In genomic region chr2:216680951-216681629, GRCh38 we compare ENCODE assay signal across 26 cellular contexts. TPM values are rescaled to one million over a fixed set of nuclear protein-coding genes. Genes with fewer than 3 reads are reported as not detected.
DNase-seq lines count a peak whose midpoint lies in the region; ATAC-seq and TF ChIP-seq lines count a peak whose summit lies in the region.
"Had no signal": no experiment of that assay in that cellular context is flagged by ENCODE, and none has a peak within 500 bp of the region (broad histone marks: within the 10 kb centered on the region; RNA-seq: fewer than 3 reads in every experiment).

No MANE protein-coding gene starts in this region.

- no peaks in the 10 kb centered on the region for H3K27me3 Mint-ChIP-seq in chondrocyte (ENCODE audit: low read depth)

- ATAC-seq in right cardiac atrium, result no peak
- ATAC-seq: activated CD8-positive, alpha-beta memory T cell treated with anti-CD3 and anti-CD28 coated beads, Interleukin-2, amount 10 ng/mL, durations not matched to agents 7 days and 5 days; left colon; natural killer cell; stimulated activated memory B cell treated with anti-CD40 and anti-IgM and Interleukin-4, amounts not matched to agents 10 μg/mL and 1 μg/mL and 100 μg/mL, for 72 hours had no signal

- H3K36me3 Mint-ChIP-seq in chondrocyte (ENCODE audit: low read depth), result peaks cover 28% of the 10 kb centered on the region
- H3K36me3 Mint-ChIP-seq: activated CD8-positive, alpha-beta memory T cell treated with anti-CD3 and anti-CD28 coated beads, Interleukin-2, amount 10 ng/mL, durations not matched to agents 7 days and 5 days; activated naive CD4-positive, alpha-beta T cell treated with anti-CD3 and anti-CD28 coated beads, Interleukin-2, amount 10 ng/mL, durations not matched to agents 7 days and 5 days; CD4-positive, CD25-positive, alpha-beta regulatory T cell; natural killer cell; stimulated activated memory B cell treated with anti-CD40 and anti-IgM and Interleukin-4, amounts not matched to agents 10 μg/mL and 1 μg/mL and 100 μg/mL, for 72 hours had no signal

- intact Hi-C loops in right cardiac atrium (cut with DNase I), result loop anchor here in 3 of 4 donors (5.0 to 10.0 kb wide), 4 partner anchors 486 to 1034 kb away; no protein-coding TSS in a partner anchor
- intact Hi-C loops in posterior vena cava (cut with DNase I), result loop anchor here in 1 of 2 donors (5.0 kb wide), 1 partner anchor 1031 kb away; no protein-coding TSS in a partner anchor
- intact Hi-C loops in tibial artery (cut with DNase I; ENCODE audit: low total_unique reads), result no loop called here

- H3K4me1 ChIP-seq in right cardiac atrium (ENCODE audit: control insufficient read depth, insufficient read depth, low read length), result peaks cover 12% of the 10 kb centered on the region
- peaks cover 0 to 74% (median 70%) of the 10 kb centered on the region in 4 donors for H3K4me1 ChIP-seq in tibial artery
- H3K4me1 ChIP-seq: HAP-1 had no signal

- DNase-seq in chondrocyte (ENCODE audit: low spot score) (no peak), right cardiac atrium (peak in 1 of 3 donors; percentile 59), posterior vena cava (ENCODE audit: low spot score) (peak; percentile 47), tibial artery (peak in 1 of 2 donors; percentile 67), HuH-7 (ENCODE audit: low spot score) (no peak), NCI-H446 treated with DMSO at 0.1 percent for 48 hours (lab: John Stamatoyannopoulos, UW) (no peak)
- DNase-seq in central memory CD4-positive, alpha-beta T cell, result no peak
- DNase-seq: activated CD4-positive, alpha-beta T cell treated with anti-CD3 and anti-CD28 coated beads, Interleukin-2, amount 50 U/mL, for 1 hour; activated CD8-positive, alpha-beta memory T cell treated with anti-CD3 and anti-CD28 coated beads, Interleukin-2, amount 10 ng/mL, durations not matched to agents 7 days and 5 days; activated naive CD4-positive, alpha-beta T cell treated with anti-CD3 and anti-CD28 coated beads, Interleukin-2, amount 10 ng/mL, durations not matched to agents 7 days and 5 days; amniotic stem cell; caudate nucleus; CD4-positive, CD25-positive, alpha-beta regulatory T cell; EL; left colon; natural killer cell; NCI-H1092 treated with DMSO at 0.1 percent for 48 hours; NCI-H1930; NCI-H82; stimulated activated CD4-positive, alpha-beta T cell treated with anti-CD3 and anti-CD28 coated beads, Interleukin-2, amount 100 ng/mL, for 24 hours; T-helper 9 cell; WERI-Rb-1 had no signal

- H3K9me3 ChIP-seq in right cardiac atrium (ENCODE audit: control insufficient read depth, low read length), result no peaks in the 10 kb centered on the region
- H3K9me3 ChIP-seq in tibial artery, result no peaks in the 10 kb centered on the region
- H3K9me3 ChIP-seq: HAP-1 had no signal

- H3K4me3 ChIP-seq in right cardiac atrium (ENCODE audit: low read length), result no peak overlapping the region
- no peak overlapping the region for H3K4me3 ChIP-seq in tibial artery
- H3K4me3 ChIP-seq: HAP-1 had no signal

- no peak for TF ChIP-seq CTCF in chondrocyte (IDR thresholded peaks at IDR 0.05)
- no peak for TF ChIP-seq CTCF in tibial artery (IDR thresholded peaks at IDR 0.05)

- no peaks in the 10 kb centered on the region for H3K9me3 Mint-ChIP-seq in chondrocyte (ENCODE audit: low read depth)
- H3K9me3 Mint-ChIP-seq: activated naive CD4-positive, alpha-beta T cell treated with anti-CD3 and anti-CD28 coated beads, Interleukin-2, amount 10 ng/mL, durations not matched to agents 7 days and 5 days; activated T-helper 1 cell treated with anti-CD3 and anti-CD28 coated beads, Interleukin-12 subunit alpha, Interleukin-12 subunit beta, Interleukin-2, Interleukin-4 antibody, amounts not matched to agents 30 ng/mL and 10 ng/mL and 1 ng/mL, durations not matched to agents 14 hours and 24 hours and 36 hours; natural killer cell; stimulated activated memory B cell treated with anti-CD40 and anti-IgM and Interleukin-4, amounts not matched to agents 10 μg/mL and 1 μg/mL and 100 μg/mL, for 72 hours had no signal

- peaks cover 69% of the 10 kb centered on the region for H3K4me1 Mint-ChIP-seq in chondrocyte (ENCODE audit: low read depth)
- H3K4me1 Mint-ChIP-seq: stimulated activated memory B cell treated with anti-CD40 and anti-IgM and Interleukin-4, amounts not matched to agents 10 μg/mL and 1 μg/mL and 100 μg/mL, for 72 hours had no signal

- H3K27ac ChIP-seq in right cardiac atrium (ENCODE audit: low read length) (peak overlapping the region; percentile 84), tibial artery (peak overlapping the region; percentile 70 to 86)
- H3K27ac ChIP-seq: HL-60, WERI-Rb-1 had no signal

- H3K36me3 ChIP-seq in tibial artery, result peaks cover 24 to 37% (median 35%) of the 10 kb centered on the region in 3 donors
- H3K36me3 ChIP-seq: HAP-1, WERI-Rb-1 had no signal

- WGBS in right cardiac atrium, result 64% methylated on average over 10 of the region's 10 CpGs

- no peaks in the 10 kb centered on the region for H3K27me3 ChIP-seq in right cardiac atrium (ENCODE audit: control insufficient read depth, insufficient read depth)
- H3K27me3 ChIP-seq in tibial artery, result no peaks in the 10 kb centered on the region

- H3K4me3 Mint-ChIP-seq in chondrocyte (ENCODE audit: unreplicated experiment), result no peak overlapping the region
- H3K4me3 Mint-ChIP-seq: activated CD8-positive, alpha-beta memory T cell treated with anti-CD3 and anti-CD28 coated beads, Interleukin-2, amount 10 ng/mL, durations not matched to agents 7 days and 5 days; activated naive CD4-positive, alpha-beta T cell treated with anti-CD3 and anti-CD28 coated beads, Interleukin-2, amount 10 ng/mL, durations not matched to agents 7 days and 5 days; activated T-helper 1 cell treated with anti-CD3 and anti-CD28 coated beads, Interleukin-12 subunit alpha, Interleukin-12 subunit beta, Interleukin-2, Interleukin-4 antibody, amounts not matched to agents 30 ng/mL and 10 ng/mL and 1 ng/mL, durations not matched to agents 14 hours and 24 hours and 36 hours; CD4-positive, CD25-positive, alpha-beta regulatory T cell; natural killer cell; stimulated activated memory B cell treated with anti-CD40 and anti-IgM and Interleukin-4, amounts not matched to agents 10 μg/mL and 1 μg/mL and 100 μg/mL, for 72 hours had no signal

- peak overlapping the region; percentile 75 for H3K27ac Mint-ChIP-seq in chondrocyte (ENCODE audit: unreplicated experiment)
- H3K27ac Mint-ChIP-seq: activated CD8-positive, alpha-beta memory T cell treated with anti-CD3 and anti-CD28 coated beads, Interleukin-2, amount 10 ng/mL, durations not matched to agents 7 days and 5 days; activated naive CD4-positive, alpha-beta T cell treated with anti-CD3 and anti-CD28 coated beads, Interleukin-2, amount 10 ng/mL, durations not matched to agents 7 days and 5 days; activated T-helper 1 cell treated with anti-CD3 and anti-CD28 coated beads, Interleukin-12 subunit alpha, Interleukin-12 subunit beta, Interleukin-2, Interleukin-4 antibody, amounts not matched to agents 30 ng/mL and 10 ng/mL and 1 ng/mL, durations not matched to agents 14 hours and 24 hours and 36 hours; CD4-positive, CD25-positive, alpha-beta regulatory T cell; natural killer cell; stimulated activated memory B cell treated with anti-CD40 and anti-IgM and Interleukin-4, amounts not matched to agents 10 μg/mL and 1 μg/mL and 100 μg/mL, for 72 hours had no signal

RNA-seq across cellular contexts. Expression of gene IGFBP5, which starts 14.3 kb away (rescaled TPM):
- total RNA-seq in chondrocyte, result 403 to 502 TPM (median 500 TPM) in 3 replicates
- total RNA-seq in right cardiac atrium, result 100 to 1,000 TPM; 170 to 409 (median 309) TPM
- 162 TPM for polyA plus RNA-seq in right cardiac atrium
- total RNA-seq in posterior vena cava, result 1,000 to 10,000 TPM in 1 of 2 donors, 100 to 1,000 TPM in 1; 466 to 1,458 TPM
- total RNA-seq: activated T-helper 1 cell treated with anti-CD3 and anti-CD28 coated beads, Interleukin-12 subunit alpha, Interleukin-12 subunit beta, Interleukin-2, Interleukin-4 antibody, amounts not matched to agents 30 ng/mL and 10 ng/mL and 1 ng/mL, durations not matched to agents 14 hours and 24 hours and 36 hours; natural killer cell had no signal
- polyA plus RNA-seq: CD4-positive, CD25-positive, alpha-beta regulatory T cell had no signal

RNA-seq across cellular contexts. Expression of gene IGFBP2, which starts 47.9 kb away (rescaled TPM):
- total RNA-seq in chondrocyte (1,045 to 1,857 TPM (median 1,848 TPM) in 3 replicates), right cardiac atrium (100 to 1,000 TPM in 2 of 4 donors, 10 to 100 TPM in 2; 62.6 to 168 (median 92.4) TPM), posterior vena cava (10 to 100 TPM; 37.9 to 54.8 TPM)
- polyA plus RNA-seq in right cardiac atrium, result 115 TPM
- total RNA-seq: CD4-positive, CD25-positive, alpha-beta regulatory T cell had no signal
- polyA plus RNA-seq: CD4-positive, CD25-positive, alpha-beta regulatory T cell had no signal
